ENCODE assay signal across 2 cellular contexts in genomic region chr14:21088687-21089086, GRCh38.
A peak's percentile ranks its signal among the peaks of the same experiment; 100 is the strongest.
TF ChIP-seq lines count a peak whose summit lies in the region.

No MANE protein-coding gene starts in this region.

TF ChIP-seq in GM23338, 12 proteins besides CTCF, POLR2A, EP300 and RAD21:
- TF ChIP-seq REST (IDR thresholded peaks at IDR 0.05; ENCODE audit: unreplicated experiment), result no peak
- TF ChIP-seq NANOG (IDR thresholded peaks at IDR 0.05; ENCODE audit: borderline replicate concordance), result no peak
- no peak for TF ChIP-seq ETS1 (IDR thresholded peaks at IDR 0.05)
- TF ChIP-seq STAT1 (IDR thresholded peaks at IDR 0.05; ENCODE audit: unreplicated experiment), result no peak
- no peak for TF ChIP-seq JUNB (IDR thresholded peaks at IDR 0.05; ENCODE audit: unreplicated experiment)
- no peak for TF ChIP-seq POLR2AphosphoS5 (IDR thresholded peaks at IDR 0.05; ENCODE audit: low read depth)
- TF ChIP-seq CREB1 (CRISPR knock-in tag; IDR thresholded peaks at IDR 0.05; ENCODE audit: low read depth), result no peak
- no peak for TF ChIP-seq ZNF331 (CRISPR knock-in tag; IDR thresholded peaks at IDR 0.05; ENCODE audit: low read depth)
- TF ChIP-seq EZH2phosphoT487 (IDR thresholded peaks at IDR 0.05; ENCODE audit: unreplicated experiment), result no peak
- no peak for TF ChIP-seq ZNF114 (CRISPR knock-in tag; IDR thresholded peaks at IDR 0.05)
- TF ChIP-seq ZNF462 (CRISPR knock-in tag; IDR thresholded peaks at IDR 0.05), result no peak
- no peak for TF ChIP-seq EZH2 (IDR thresholded peaks at IDR 0.05; ENCODE audit: low read depth, unreplicated experiment)
TF ChIP-seq in GM23338: peak in this region for 0.

TF ChIP-seq in H1, 55 proteins besides CTCF, POLR2A, EP300 and RAD21:
- TF ChIP-seq ASH2L (IDR thresholded peaks at IDR 0.05; ENCODE audit: low read length) (no peak), SAP30 (IDR thresholded peaks at IDR 0.05; ENCODE audit: insufficient read depth, insufficient replicate concordance, low read length) (no peak), TEAD4 (IDR thresholded peaks at IDR 0.05; ENCODE audit: low read depth, low read length) (no peak), KDM5A (IDR thresholded peaks at IDR 0.05; ENCODE audit: low read length) (no peak), POLR2AphosphoS5 (IDR thresholded peaks at IDR 0.05; ENCODE audit: low read depth, low read length) (peak; percentile 57), MAX (IDR thresholded peaks at IDR 0.05) (no peak), RXRA (IDR thresholded peaks at IDR 0.05; ENCODE audit: insufficient read depth, low read depth, low read length) (no peak), HDAC6 (IDR thresholded peaks at IDR 0.05; ENCODE audit: low read depth, low read length) (no peak), PHF8 (conservative IDR thresholded peaks at IDR 0.05; ENCODE audit: low read depth, low read length) (no peak)
TF ChIP-seq in H1: peak in this region for 1.
